ENCODE assay signal across 19 cellular contexts in genomic region chr5:136077046-136077445, GRCh38. TPM values are rescaled to one million over a fixed set of nuclear protein-coding genes. Genes with fewer than 3 reads are reported as not detected.
DNase-seq lines count a peak whose midpoint lies in the region; ATAC-seq, FAIRE-seq and TF ChIP-seq lines count a peak whose summit lies in the region.
"Had no signal": no experiment of that assay in that cellular context is flagged by ENCODE, and none has a peak within 500 bp of the region (broad histone marks: within the 10 kb centered on the region; RNA-seq: fewer than 3 reads in every experiment).

No MANE protein-coding gene starts in this region.

- H3K9me3 Mint-ChIP-seq in nephron: no peaks in the 10 kb centered on the region
- no peaks in the 10 kb centered on the region for H3K9me3 Mint-ChIP-seq in activated CD8-positive, alpha-beta T cell treated with anti-CD3 and anti-CD28 coated beads, Interleukin-2, amount 10 ng/mL, durations not matched to agents 7 days and 5 days (ENCODE audit: insufficient read depth)
- H3K9me3 Mint-ChIP-seq: CD8-positive, alpha-beta T cell had no signal

- no peaks in the 10 kb centered on the region for H3K36me3 Mint-ChIP-seq in nephron (ENCODE audit: low read depth)
- no peaks in the 10 kb centered on the region for H3K36me3 Mint-ChIP-seq in activated CD8-positive, alpha-beta T cell treated with anti-CD3 and anti-CD28 coated beads, Interleukin-2, amount 10 ng/mL, durations not matched to agents 7 days and 5 days (ENCODE audit: low read depth)
- H3K36me3 Mint-ChIP-seq: CD4-positive, CD25-positive, alpha-beta regulatory T cell; CD8-positive, alpha-beta T cell had no signal

- TF ChIP-seq CTCF in nephron (IDR thresholded peaks at IDR 0.05; ENCODE audit: unreplicated experiment in 3 of 3): no peak

- H3K4me1 Mint-ChIP-seq in nephron: peaks cover 14% of the 10 kb centered on the region
- H3K4me1 Mint-ChIP-seq in activated CD8-positive, alpha-beta T cell treated with anti-CD3 and anti-CD28 coated beads, Interleukin-2, amount 10 ng/mL, durations not matched to agents 7 days and 5 days (ENCODE audit: low read depth): peaks cover 5% of the 10 kb centered on the region

- POLR2A ChIA-PET in activated CD8-positive, alpha-beta T cell treated with anti-CD3 and anti-CD28 coated beads, Interleukin-2, amount 10 ng/mL, durations not matched to agents 7 days and 5 days (lab: Charles Lee): no interaction called here

- H3K27me3 Mint-ChIP-seq in nephron (ENCODE audit: low read depth): peaks cover 12% of the 10 kb centered on the region
- peaks cover 25% of the 10 kb centered on the region for H3K27me3 Mint-ChIP-seq in activated CD8-positive, alpha-beta T cell treated with anti-CD3 and anti-CD28 coated beads, Interleukin-2, amount 10 ng/mL, durations not matched to agents 7 days and 5 days (ENCODE audit: low read depth)

- ATAC-seq in HG03095 (IDR thresholded peaks at IDR 0.05; ENCODE audit: unreplicated experiment): no peak
- ATAC-seq in activated CD8-positive, alpha-beta T cell treated with anti-CD3 and anti-CD28 coated beads, Interleukin-2, amount 10 ng/mL, durations not matched to agents 7 days and 5 days: no peak
- ATAC-seq: CD8-positive, alpha-beta T cell had no signal

- peak; percentile 17 for DNase-seq in ecto neural progenitor cell (ENCODE audit: low spot score)
- DNase-seq in ureter (ENCODE audit: low spot score): peak; percentile 7
- DNase-seq in HTR-8/SVneo (ENCODE audit: insufficient read length, low spot score): no peak
- no peak for DNase-seq in activated CD8-positive, alpha-beta T cell treated with anti-CD3 and anti-CD28 coated beads, Interleukin-2, amount 10 ng/mL, durations not matched to agents 7 days and 5 days
- DNase-seq: Caco-2; CD4-positive, CD25-positive, alpha-beta regulatory T cell; CD8-positive, alpha-beta T cell; DMS153; DND-41; GM23248; H7; HCEC 1CT had no signal

- FAIRE-seq in HTR-8/SVneo (lab: Jason Lieb, UNC): no peak
- FAIRE-seq: G401.6, GM12892, GM19239, H1 had no signal

- CTCF ChIA-PET in activated CD8-positive, alpha-beta T cell treated with anti-CD3 and anti-CD28 coated beads, Interleukin-2, amount 10 ng/mL, durations not matched to agents 7 days and 5 days (lab: Charles Lee): no interaction called here

- H3K27ac Mint-ChIP-seq in nephron: peak overlapping the region in 2 of 3 experiments; percentile 13 to 40
- no peak overlapping the region for H3K27ac Mint-ChIP-seq in activated CD8-positive, alpha-beta T cell treated with anti-CD3 and anti-CD28 coated beads, Interleukin-2, amount 10 ng/mL, durations not matched to agents 7 days and 5 days
- H3K27ac Mint-ChIP-seq: B cell; CD4-positive, CD25-positive, alpha-beta regulatory T cell; CD8-positive, alpha-beta T cell had no signal

- H3K4me3 Mint-ChIP-seq in nephron: no peak overlapping the region
- H3K4me3 Mint-ChIP-seq in activated CD8-positive, alpha-beta T cell treated with anti-CD3 and anti-CD28 coated beads, Interleukin-2, amount 10 ng/mL, durations not matched to agents 7 days and 5 days: no peak overlapping the region
- H3K4me3 Mint-ChIP-seq: B cell; CD4-positive, CD25-positive, alpha-beta regulatory T cell; CD8-positive, alpha-beta T cell had no signal

RNA-seq across cellular contexts. Expression of gene TGFBI, which starts 48.3 kb away (rescaled TPM):
- total RNA-seq in ureter: 147 TPM
- total RNA-seq in activated CD8-positive, alpha-beta T cell treated with anti-CD3 and anti-CD28 coated beads, Interleukin-2, amount 10 ng/mL, durations not matched to agents 7 days and 5 days: not detected

RNA-seq across cellular contexts. Expression of gene SMAD5, which starts 55.6 kb away (rescaled TPM):
- total RNA-seq in ureter: 86.3 TPM
- total RNA-seq in activated CD8-positive, alpha-beta T cell treated with anti-CD3 and anti-CD28 coated beads, Interleukin-2, amount 10 ng/mL, durations not matched to agents 7 days and 5 days: 10 to 100 TPM; 19.0 to 19.5 TPM

Comparison
In these comparisons a context has a peak if more than half of its experiments do, and no peak if none do; other contexts are left out.
1. DNase-seq: peak in ecto neural progenitor cell (single experiment) and ureter (single experiment); none in HTR-8/SVneo (single experiment) and activated CD8-positive, alpha-beta T cell treated with anti-CD3 and anti-CD28 coated beads, Interleukin-2, amount 10 ng/mL, durations not matched to agents 7 days and 5 days (single experiment).
2. RNA of gene TGFBI, which starts 48.3 kb away (total RNA-seq): 147 TPM in ureter (single experiment); not detected in activated CD8-positive, alpha-beta T cell treated with anti-CD3 and anti-CD28 coated beads, Interleukin-2, amount 10 ng/mL, durations not matched to agents 7 days and 5 days; every median in the first group is over 100 times any median in the second.